25 cellular contexts compared by ENCODE assay signal in genomic region chr11:96978751-96979150, GRCh38.
DNase-seq lines count a peak whose midpoint lies in the region; ATAC-seq, FAIRE-seq and TF ChIP-seq lines count a peak whose summit lies in the region.
"Had no signal": no experiment of that assay in that cellular context is flagged by ENCODE, and none has a peak within 500 bp of the region (broad histone marks: within the 10 kb centered on the region; RNA-seq: fewer than 3 reads in every experiment).

No MANE protein-coding gene starts in this region.

- H3K4me3 ChIP-seq in K562: no peak overlapping the region
- H3K4me3 ChIP-seq: BLaER1 had no signal

- no peaks in the 10 kb centered on the region for H3K79me2 ChIP-seq in K562 (ENCODE audit: control insufficient read depth, insufficient read depth, low read length)

- DNase-seq in ELR (ENCODE audit: low read depth) (peak; percentile 16), LHCN-M2 (ENCODE audit: low read depth) (peak; percentile 75), K562 (ENCODE audit: extremely low read depth in 1 of 4, low spot score in 3 of 4) (no peak), foreskin keratinocyte (no peak)
- DNase-seq in T-helper 2 cell treated with Interferon-gamma antibody and Interleukin-4, amounts not matched to agents 5 μg/mL and 100 μg/mL, for 36 hours (ENCODE audit: low spot score): no peak
- DNase-seq: 8988T; ACHN; BE2C; C1 segment of cervical spinal cord; CD4-positive, alpha-beta memory T cell; CD4-positive, CD25-positive, alpha-beta regulatory T cell; CD8-positive, alpha-beta memory T cell; COR-L47; DMS 273 treated with DMSO at 0.1 percent for 48 hours; DMS153; DMS53; DMS79; DND-41; EL; GF-D8 had no signal

- H2AFZ ChIP-seq in K562 (ENCODE audit: low read depth, low read length): no peak overlapping the region

- TF ChIP-seq CTCF in K562 (IDR thresholded peaks at IDR 0.05 in 2 of 3, conservative IDR thresholded peaks at IDR 0.05 in 1 of 3; ENCODE audit: insufficient read depth in 2 of 3, low read depth in 1 of 3, low read length in 3 of 3): no peak
- no peak for TF ChIP-seq CTCF in foreskin keratinocyte (conservative IDR thresholded peaks at IDR 0.05)

- no peak for FAIRE-seq in K562 (lab: Jason Lieb, UNC)
- FAIRE-seq: A204.1, GM12891 had no signal

- H3K9me3 Mint-ChIP-seq in T-helper 2 cell treated with Interferon-gamma antibody and Interleukin-4, amounts not matched to agents 5 μg/mL and 100 μg/mL, for 36 hours: peaks cover 7% of the 10 kb centered on the region

- POLR2A ChIA-PET in K562 (lab: Yijun Ruan, JAX): interaction anchor here (0.7 kb wide), 1 partner anchor 513 kb away, joined by 3 read pairs; no protein-coding TSS in a partner anchor

- CTCF ChIA-PET in K562 (lab: Yijun Ruan, JAX; ENCODE audit: low intra/inter-chr PET ratio): no interaction called here

- TF ChIP-seq RAD21 in K562 (CRISPR knock-in tag; conservative IDR thresholded peaks at IDR 0.05 in 1 of 2, IDR thresholded peaks at IDR 0.05 in 1 of 2): no peak

- no peak overlapping the region for H3K4me2 ChIP-seq in K562 (ENCODE audit: insufficient read depth, low read length)
- H3K4me2 ChIP-seq: BLaER1 had no signal

- no peaks in the 10 kb centered on the region for H3K4me1 ChIP-seq in K562 (replicated peaks in 1 of 2; ENCODE audit: control insufficient read depth in 2 of 2, insufficient read depth in 2 of 2, low read length in 2 of 2)
- no peaks in the 10 kb centered on the region for H3K4me1 ChIP-seq in foreskin keratinocyte
- H3K4me1 ChIP-seq: BE2C, BLaER1 had no signal

- no peak for TF ChIP-seq EP300 in K562 (IDR thresholded peaks at IDR 0.05; ENCODE audit: low read length)

- H3K9me3 ChIP-seq in K562 (replicated peaks; ENCODE audit: control insufficient read depth, insufficient read depth, low read depth, low read length): no peaks in the 10 kb centered on the region
- H3K9me3 ChIP-seq: BE2C, BLaER1 had no signal

- no peak overlapping the region for H3K4me3 Mint-ChIP-seq in T-helper 2 cell treated with Interferon-gamma antibody and Interleukin-4, amounts not matched to agents 5 μg/mL and 100 μg/mL, for 36 hours
- H3K4me3 Mint-ChIP-seq: CD14-positive monocyte; CD4-positive, alpha-beta memory T cell; CD4-positive, CD25-positive, alpha-beta regulatory T cell; CD8-positive, alpha-beta memory T cell had no signal

- H3K9me1 ChIP-seq in K562 (ENCODE audit: control insufficient read depth, insufficient read depth, low read length): no peaks in the 10 kb centered on the region

- 0% methylated on average over 2 of the region's 2 CpGs for WGBS in K562 (ENCODE audit: insufficient coverage, low coverage, missing lambda C conversion rate)

- in situ Hi-C loops in K562 (cut with MboI): no loop called here

- H3K27me3 Mint-ChIP-seq in T-helper 2 cell treated with Interferon-gamma antibody and Interleukin-4, amounts not matched to agents 5 μg/mL and 100 μg/mL, for 36 hours (ENCODE audit: low read depth): no peaks in the 10 kb centered on the region
- H3K27me3 Mint-ChIP-seq: CD4-positive, CD25-positive, alpha-beta regulatory T cell; CD8-positive, alpha-beta memory T cell had no signal

- H3K36me3 ChIP-seq in K562 (ENCODE audit: control insufficient read depth, insufficient read depth, low read length): no peaks in the 10 kb centered on the region
- H3K36me3 ChIP-seq: BE2C, BLaER1 had no signal

- no peaks in the 10 kb centered on the region for H3K27me3 ChIP-seq in K562 (ENCODE audit: control insufficient read depth in 2 of 2, insufficient read depth in 2 of 2, low read length in 2 of 2)
- H3K27me3 ChIP-seq in foreskin keratinocyte: no peaks in the 10 kb centered on the region
- H3K27me3 ChIP-seq: BE2C, BLaER1 had no signal

- H3K27ac Mint-ChIP-seq in T-helper 2 cell treated with Interferon-gamma antibody and Interleukin-4, amounts not matched to agents 5 μg/mL and 100 μg/mL, for 36 hours: no peak overlapping the region
- H3K27ac Mint-ChIP-seq: CD14-positive monocyte; CD4-positive, CD25-positive, alpha-beta regulatory T cell; CD8-positive, alpha-beta memory T cell had no signal

- no peak for TF ChIP-seq POLR2A in K562 (conservative IDR thresholded peaks at IDR 0.05)

- no peaks in the 10 kb centered on the region for H3K36me3 Mint-ChIP-seq in T-helper 2 cell treated with Interferon-gamma antibody and Interleukin-4, amounts not matched to agents 5 μg/mL and 100 μg/mL, for 36 hours (ENCODE audit: low read depth)
- H3K36me3 Mint-ChIP-seq: CD14-positive monocyte; CD4-positive, alpha-beta memory T cell; CD4-positive, CD25-positive, alpha-beta regulatory T cell; CD8-positive, alpha-beta memory T cell had no signal

- no peaks in the 10 kb centered on the region for H3K4me1 Mint-ChIP-seq in T-helper 2 cell treated with Interferon-gamma antibody and Interleukin-4, amounts not matched to agents 5 μg/mL and 100 μg/mL, for 36 hours (ENCODE audit: low read depth)
- H3K4me1 Mint-ChIP-seq: CD14-positive monocyte; CD4-positive, alpha-beta memory T cell; CD4-positive, CD25-positive, alpha-beta regulatory T cell; CD8-positive, alpha-beta memory T cell had no signal

- H3K27ac ChIP-seq in K562 (ENCODE audit: extremely low read depth, low read depth, low read length) (no peak overlapping the region), foreskin keratinocyte (no peak overlapping the region)
- H3K27ac ChIP-seq: BLaER1 had no signal

- no peak overlapping the region for H3K9ac ChIP-seq in K562 (ENCODE audit: insufficient read depth in 1 of 2, low read depth in 2 of 2, low read length in 2 of 2)
- H3K9ac ChIP-seq: BLaER1 had no signal

- intact Hi-C loops in K562 (cut with micrococcal nuclease): no loop called here

- H4K20me1 ChIP-seq in K562 (replicated peaks; ENCODE audit: control insufficient read depth, insufficient read depth, low read length): no peaks in the 10 kb centered on the region
- H4K20me1 ChIP-seq: BLaER1 had no signal

- no TSS peak for BruUV-seq in K562 (replicated peaks; lab: Mats Ljungman, UMichigan)

- ATAC-seq in K562 (no peak), foreskin keratinocyte (no peak), GM19463 (IDR thresholded peaks at IDR 0.05; ENCODE audit: unreplicated experiment) (no peak)

TF ChIP-seq in K562, 482 proteins besides CTCF, POLR2A, EP300 and RAD21 (continues in another document):
- TF ChIP-seq ELF1 (tag; IDR thresholded peaks at IDR 0.05) (no peak), NRF1 (conservative IDR thresholded peaks at IDR 0.05 in 1 of 2, IDR thresholded peaks at IDR 0.05 in 1 of 2) (no peak), ZNF316 (IDR thresholded peaks at IDR 0.05) (0 out of 2 replicates have a peak, but pooled peaks have one; percentile 21)

Comparison
In these comparisons a context has a peak if more than half of its experiments do, and no peak if none do; other contexts are left out.
1. DNase-seq: peak in ELR (single experiment) and LHCN-M2 (single experiment); none in K562 (0 of 4), T-helper 2 cell treated with Interferon-gamma antibody and Interleukin-4, amounts not matched to agents 5 μg/mL and 100 μg/mL, for 36 hours (single experiment) and foreskin keratinocyte (0 of 2).